22 cellular contexts compared by ENCODE assay signal in the genomic region with DNA sequence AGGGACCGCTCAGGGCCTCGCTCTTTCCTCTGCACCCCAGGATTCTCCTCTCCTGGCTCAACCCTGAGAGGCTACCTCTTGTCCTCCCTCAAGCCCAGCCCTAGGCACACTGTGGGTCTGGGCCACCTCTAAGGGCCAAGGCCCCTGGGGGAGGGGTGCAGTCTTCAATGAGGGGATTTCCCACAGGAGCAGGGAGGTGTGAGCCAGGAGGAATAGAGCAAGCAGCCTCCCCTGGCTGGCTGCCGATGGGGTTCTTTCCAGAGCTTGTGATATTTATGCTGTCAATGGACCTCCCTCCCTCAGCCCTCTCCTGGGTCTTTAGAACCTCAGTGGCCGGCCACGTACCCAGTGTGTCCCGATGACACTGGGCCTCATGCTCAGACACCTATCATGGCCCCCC.
"Had no signal": no experiment of that assay in that cellular context is flagged by ENCODE, and none has a peak within 500 bp of the region (broad histone marks: within the 10 kb centered on the region; RNA-seq: fewer than 3 reads in every experiment).

No MANE protein-coding gene starts in this region.

- H3K4me3 ChIP-seq: heart left ventricle, left lung, lung, mucosa of descending colon, sigmoid colon, tibial nerve had no signal

- H3K9me3 ChIP-seq: heart left ventricle, left lung, mucosa of descending colon, sigmoid colon, tibial nerve had no signal

- ATAC-seq: activated CD8-positive, alpha-beta T cell treated with anti-CD3 and anti-CD28 coated beads, Interleukin-2, amount 10 ng/mL, durations not matched to agents 7 days and 5 days; esophagus mucosa; foreskin keratinocyte; heart left ventricle; left lung; mucosa of descending colon; natural killer cell treated with Interleukin-12 subunit alpha and Interleukin-12 subunit beta and Interleukin-15 and Interleukin-18, amount 100 ng/mL, for 72 hours had no signal

- FAIRE-seq: small intestine had no signal

- H3K4me1 ChIP-seq: foreskin keratinocyte had no signal

- H3K27ac ChIP-seq: foreskin keratinocyte, left lung, sigmoid colon had no signal

- DNase-seq: activated B cell treated with CpG ODN at 0.5 μM for 24 hours; activated CD8-positive, alpha-beta T cell treated with anti-CD3 and anti-CD28 coated beads, Interleukin-2, amount 10 ng/mL, durations not matched to agents 7 days and 5 days; activated effector memory CD4-positive, alpha-beta T cell treated with anti-CD3 and anti-CD28 coated beads, Interleukin-2, amount 50 U/mL, for 16 hours; activated naive CD4-positive, alpha-beta T cell treated with anti-CD3 and anti-CD28 coated beads, Interleukin-2, amount 50 U/mL, for 16 hours; activated T-cell treated with anti-CD3 and anti-CD28 coated beads for 4 hours; amniotic stem cell; caudate nucleus; cortex of kidney; foreskin keratinocyte; heart left ventricle; hypothalamus; kidney glomerular epithelial cell; left lung; mucosa of descending colon; sigmoid colon; small intestine; stimulated activated CD4-positive, alpha-beta T cell treated with anti-CD3 and anti-CD28 coated beads, Interleukin-4, amount 100 ng/mL, for 24 hours; stimulated activated naive CD4-positive, alpha-beta T cell had no signal

- H3K27me3 ChIP-seq: foreskin keratinocyte, heart left ventricle, left lung, sigmoid colon, tibial nerve had no signal
